19 cellular contexts compared by ENCODE assay signal in genomic region chr6:119495230-119495683, GRCh38.
DNase-seq lines count a peak whose midpoint lies in the region; ATAC-seq and TF ChIP-seq lines count a peak whose summit lies in the region.
"Had no signal": no experiment of that assay in that cellular context is flagged by ENCODE, and none has a peak within 500 bp of the region (broad histone marks: within the 10 kb centered on the region; RNA-seq: fewer than 3 reads in every experiment).

No MANE protein-coding gene starts in this region.

- intact Hi-C loops in body of pancreas (cut with DNase I), result no loop called here

- H3K4me3 ChIP-seq in body of pancreas (no peak overlapping the region), mucosa of rectum (ENCODE audit: low read length in 2 of 2) (no peak overlapping the region), MM.1S (ENCODE audit: low read length) (no peak overlapping the region)
- H3K4me3 ChIP-seq: lung, PC-9, tibial artery had no signal

- no peaks in the 10 kb centered on the region for H3K9me2 ChIP-seq in MM.1S (replicated peaks; ENCODE audit: insufficient read depth, low read length)

- no peaks in the 10 kb centered on the region for H4K20me1 ChIP-seq in MM.1S (ENCODE audit: insufficient read depth, low read length)

- peaks cover 7% of the 10 kb centered on the region for H3F3A ChIP-seq in MM.1S (ENCODE audit: insufficient read depth, low read length)

- no peak overlapping the region for H3K4me2 ChIP-seq in MM.1S (ENCODE audit: low read depth, low read length)
- H3K4me2 ChIP-seq: KMS-11, PC-9 had no signal

- peak; percentile 39 for DNase-seq in DMS53 treated with DMSO at 0.1 percent for 48 hours (lab: John Stamatoyannopoulos, UW; ENCODE audit: unreplicated experiment)
- DNase-seq in NCI-H69 (lab: John Stamatoyannopoulos, UW), result peak; percentile 93
- peak; percentile 59 to 85 (median 70) for DNase-seq in body of pancreas
- no peak for DNase-seq in NCI-H187 (lab: John Stamatoyannopoulos, UW)
- no peak for DNase-seq in NCI-H1092 treated with DMSO at 0.1 percent for 48 hours (lab: John Stamatoyannopoulos, UW)
- no peak for DNase-seq in MM.1S
- DNase-seq in dedifferentiated amniotic fluid mesenchymal stem cell (ENCODE audit: extremely low spot score), result no peak
- DNase-seq: activated CD4-positive, alpha-beta T cell treated with anti-CD3 and anti-CD28 coated beads for 1 hour; activated CD8-positive, alpha-beta memory T cell treated with anti-CD3 and anti-CD28 coated beads, Interleukin-2, amount 50 U/mL, for 48 hours; activated naive CD4-positive, alpha-beta T cell treated with anti-CD3 and anti-CD28 coated beads, Interleukin-2, amount 10 ng/mL, durations not matched to agents 7 days and 5 days; COR-L47; NCI-H1930; PC-9; retina; stimulated activated CD4-positive, alpha-beta T cell treated with anti-CD3 and anti-CD28 coated beads, Interleukin-2, amount 100 ng/mL, for 48 hours; tibial artery had no signal

- no peak overlapping the region for H3K9ac ChIP-seq in mucosa of rectum (ENCODE audit: low read depth in 1 of 2, low read length in 2 of 2)
- no peak overlapping the region for H3K9ac ChIP-seq in MM.1S (ENCODE audit: low read length)
- H3K9ac ChIP-seq: KMS-11 had no signal

- H3K4me1 ChIP-seq in body of pancreas, result peaks cover 36% of the 10 kb centered on the region
- peaks cover 4 to 14% of the 10 kb centered on the region in 2 donors for H3K4me1 ChIP-seq in mucosa of rectum (ENCODE audit: control insufficient read depth in 2 of 2, insufficient read depth in 2 of 2, low read length in 2 of 2)
- peaks cover 52% of the 10 kb centered on the region for H3K4me1 ChIP-seq in MM.1S (ENCODE audit: low read length)
- H3K4me1 ChIP-seq: tibial artery had no signal

- H3K9me3 ChIP-seq in body of pancreas (no peaks in the 10 kb centered on the region), mucosa of rectum (ENCODE audit: control insufficient read depth in 2 of 2, low read length in 2 of 2) (no peaks in the 10 kb centered on the region), MM.1S (replicated peaks; ENCODE audit: insufficient read depth, low read length) (no peaks in the 10 kb centered on the region)
- H3K9me3 ChIP-seq: tibial artery had no signal

- no peaks in the 10 kb centered on the region for H3K79me2 ChIP-seq in MM.1S (ENCODE audit: low read length)

- H3K27me3 ChIP-seq in body of pancreas (no peaks in the 10 kb centered on the region), mucosa of rectum (ENCODE audit: control insufficient read depth in 2 of 2, insufficient read depth in 2 of 2, low read length in 2 of 2) (no peaks in the 10 kb centered on the region), MM.1S (replicated peaks; ENCODE audit: insufficient read depth, low read length) (no peaks in the 10 kb centered on the region)
- H3K27me3 ChIP-seq: tibial artery had no signal

- peak overlapping the region in 3 of 4 donors; percentile 21 to 70 (median 57) for H3K27ac ChIP-seq in body of pancreas
- H3K27ac ChIP-seq in mucosa of rectum (ENCODE audit: low read depth in 2 of 2, low read length in 2 of 2), result peak overlapping the region; percentile 18 to 38
- no peak overlapping the region for H3K27ac ChIP-seq in MM.1S (ENCODE audit: low read length)
- H3K27ac ChIP-seq: KMS-11, PC-9, tibial artery had no signal

- TF ChIP-seq POLR2A in body of pancreas (IDR thresholded peaks at IDR 0.05), result no peak

- WGBS in body of pancreas, 2 donors, result 18 to 21% methylated on average over 5 of the region's 5 CpGs

- TF ChIP-seq CTCF in body of pancreas (IDR thresholded peaks at IDR 0.05), result no peak
- TF ChIP-seq CTCF in MM.1S (IDR thresholded peaks at IDR 0.05; ENCODE audit: low read length), result no peak

- H2AFZ ChIP-seq in MM.1S (ENCODE audit: low read length), result no peak overlapping the region
- H2AFZ ChIP-seq: PC-9 had no signal

- H3K36me3 ChIP-seq in body of pancreas (replicated peaks in 1 of 2; ENCODE audit: insufficient read depth in 1 of 2, low read depth in 2 of 2) (no peaks in the 10 kb centered on the region), mucosa of rectum (ENCODE audit: control insufficient read depth in 2 of 2, insufficient read depth in 2 of 2, low read length in 2 of 2) (no peaks in the 10 kb centered on the region), MM.1S (replicated peaks; ENCODE audit: insufficient read depth, low read length) (no peaks in the 10 kb centered on the region)
- H3K36me3 ChIP-seq: tibial artery had no signal

- ATAC-seq in body of pancreas, result peak; percentile 78

Comparison
In these comparisons a context has a peak if more than half of its experiments do, and no peak if none do; other contexts are left out.
1. DNase-seq: peak in DMS53 treated with DMSO at 0.1 percent for 48 hours (single experiment), NCI-H69 (single experiment) and body of pancreas (4 of 4); none in NCI-H187 (0 of 2), NCI-H1092 treated with DMSO at 0.1 percent for 48 hours (single experiment), MM.1S (single experiment) and dedifferentiated amniotic fluid mesenchymal stem cell (single experiment).